6 cellular contexts compared by ENCODE assay signal in genomic region chr21:10547868-10548267, GRCh38. TPM values are rescaled to one million over a fixed set of nuclear protein-coding genes. Genes with fewer than 3 reads are reported as not detected.
"Had no signal": no experiment of that assay in that cellular context is flagged by ENCODE, and none has a peak within 500 bp of the region (broad histone marks: within the 10 kb centered on the region; RNA-seq: fewer than 3 reads in every experiment).

No MANE protein-coding gene starts in this region.

RNA-seq across cellular contexts. Expression of gene TPTE, which starts 26.5 kb away (rescaled TPM):
- total RNA-seq: GM23248, GM23338, H1, H7, H9, HFFc6 had no signal
- polyA plus RNA-seq: GM23248, GM23338, H1 had no signal
